ENCODE assay signal across 8 cellular contexts in genomic region chr5:116442095-116442534, GRCh38.
DNase-seq lines count a peak whose midpoint lies in the region; ATAC-seq and TF ChIP-seq lines count a peak whose summit lies in the region.

No MANE protein-coding gene starts in this region.

- no peak for TF ChIP-seq CTCF in chondrocyte (IDR thresholded peaks at IDR 0.05)

- H3K4me3 Mint-ChIP-seq in chondrocyte (ENCODE audit: unreplicated experiment): no peak overlapping the region
- no peak overlapping the region for H3K4me3 Mint-ChIP-seq in activated naive CD8-positive, alpha-beta T cell treated with anti-CD3 and anti-CD28 coated beads for 36 hours

- peak overlapping the region; percentile 41 for H3K27ac Mint-ChIP-seq in chondrocyte (ENCODE audit: unreplicated experiment)
- H3K27ac Mint-ChIP-seq in activated naive CD8-positive, alpha-beta T cell treated with anti-CD3 and anti-CD28 coated beads for 36 hours: no peak overlapping the region

- in situ Hi-C loops in G401 (cut with HindIII; ENCODE audit: low sequenced_read_pairs): no loop called here

- peaks cover 7% of the 10 kb centered on the region for H3K4me1 Mint-ChIP-seq in chondrocyte (ENCODE audit: low read depth)
- no peaks in the 10 kb centered on the region for H3K4me1 Mint-ChIP-seq in activated naive CD8-positive, alpha-beta T cell treated with anti-CD3 and anti-CD28 coated beads for 36 hours

- peaks cover 6% of the 10 kb centered on the region for H3K36me3 Mint-ChIP-seq in chondrocyte (ENCODE audit: low read depth)
- H3K36me3 Mint-ChIP-seq in activated naive CD8-positive, alpha-beta T cell treated with anti-CD3 and anti-CD28 coated beads for 36 hours: peaks cover 12% of the 10 kb centered on the region

- no peaks in the 10 kb centered on the region for H3K9me3 Mint-ChIP-seq in chondrocyte (ENCODE audit: low read depth)
- H3K9me3 Mint-ChIP-seq in activated naive CD8-positive, alpha-beta T cell treated with anti-CD3 and anti-CD28 coated beads for 36 hours: no peaks in the 10 kb centered on the region

- peak; percentile 99 for DNase-seq in G401 (ENCODE audit: low spot score)
- DNase-seq in NCI-H2196 (lab: John Stamatoyannopoulos, UW; ENCODE audit: unreplicated experiment): peak; percentile 62
- no peak for DNase-seq in chondrocyte (ENCODE audit: low spot score)
- peak; percentile 59 for DNase-seq in midbrain (lab: John Stamatoyannopoulos, UW)
- DNase-seq in activated naive CD8-positive, alpha-beta T cell treated with anti-CD3 and anti-CD28 coated beads for 36 hours: no peak
- no peak for DNase-seq in KG1 (lab: John Stamatoyannopoulos, UW)
- no peak for DNase-seq in activated CD4-positive, alpha-beta T cell treated with anti-CD3 and anti-CD28 coated beads for 4 hours

- ATAC-seq in activated CD4-positive, CD25-positive, alpha-beta regulatory T cell treated with anti-CD3 and anti-CD28 coated beads, Interleukin-2, amount 50 U/mL, for 24 hours: no peak

- H3K27me3 Mint-ChIP-seq in chondrocyte (ENCODE audit: low read depth): no peaks in the 10 kb centered on the region
- H3K27me3 Mint-ChIP-seq in activated naive CD8-positive, alpha-beta T cell treated with anti-CD3 and anti-CD28 coated beads for 36 hours: no peaks in the 10 kb centered on the region

Comparison
In these comparisons a context has a peak if more than half of its experiments do, and no peak if none do; other contexts are left out.
1. DNase-seq: peak in G401 (single experiment), NCI-H2196 (single experiment) and midbrain (single experiment); none in chondrocyte (single experiment), activated naive CD8-positive, alpha-beta T cell treated with anti-CD3 and anti-CD28 coated beads for 36 hours (single experiment), KG1 (single experiment) and activated CD4-positive, alpha-beta T cell treated with anti-CD3 and anti-CD28 coated beads for 4 hours (0 of 2).